In genomic region chr12:49294804-49295086, GRCh38 we compare ENCODE assay signal across 2 cellular contexts.
TF ChIP-seq lines count a peak whose summit lies in the region.

No MANE protein-coding gene starts in this region.

TF ChIP-seq in GM23338, 12 proteins besides CTCF, POLR2A, EP300 and RAD21:
- TF ChIP-seq NANOG (IDR thresholded peaks at IDR 0.05; ENCODE audit: borderline replicate concordance) (no peak), EZH2 (IDR thresholded peaks at IDR 0.05; ENCODE audit: low read depth, unreplicated experiment) (peak; percentile 22)
TF ChIP-seq in GM23338: peak in this region for 1.

TF ChIP-seq in H1, 55 proteins besides CTCF, POLR2A, EP300 and RAD21:
- TF ChIP-seq TAF7 (optimal IDR thresholded peaks at IDR 0.05; ENCODE audit: borderline replicate concordance, low read depth, low read length) (no peak), MAFK (IDR thresholded peaks at IDR 0.05; ENCODE audit: low read depth, low read length) (no peak), KDM1A (IDR thresholded peaks at IDR 0.05; ENCODE audit: borderline replicate concordance, low read length) (no peak), SUZ12 (IDR thresholded peaks at IDR 0.05; ENCODE audit: low read length) (no peak), SRF (IDR thresholded peaks at IDR 0.05; ENCODE audit: low read depth, low read length) (no peak), ASH2L (IDR thresholded peaks at IDR 0.05; ENCODE audit: low read length) (no peak), CBX5 (IDR thresholded peaks at IDR 0.05; ENCODE audit: low read depth, low read length) (no peak)
